ENCODE assay signal across 8 cellular contexts in the genomic region with DNA sequence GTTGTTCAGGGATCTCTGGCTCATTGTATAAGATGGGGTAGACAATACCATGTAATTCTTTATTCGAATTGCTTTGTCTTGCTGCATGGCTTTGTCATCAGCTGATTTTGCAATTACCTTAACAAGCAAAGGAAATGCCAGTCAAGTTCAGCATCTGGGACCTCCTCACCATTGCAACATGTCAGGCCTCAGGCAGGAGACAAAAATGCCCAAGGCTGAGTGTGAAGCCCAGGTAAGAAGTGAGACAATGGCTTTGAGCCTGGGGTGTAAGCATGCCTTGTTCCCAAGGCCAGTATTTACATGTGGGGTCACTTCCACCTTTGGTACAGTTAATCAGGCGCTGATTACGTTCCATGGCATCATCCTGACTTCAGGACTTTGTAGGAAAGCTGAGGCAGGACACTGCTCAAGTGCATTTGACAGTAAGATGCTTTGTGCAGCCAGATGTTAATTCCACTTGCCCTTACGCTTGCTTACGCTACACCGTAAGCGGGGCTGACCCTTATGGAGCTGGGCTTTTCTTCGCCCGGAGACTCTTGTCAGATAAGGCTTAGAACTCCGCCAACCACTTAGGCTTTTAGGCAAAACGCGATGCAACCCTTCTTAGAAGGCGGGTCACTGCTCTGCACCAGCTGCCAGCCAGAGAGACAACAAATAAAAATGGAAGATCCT.
A peak's percentile ranks its signal among the peaks of the same experiment; 100 is the strongest.
DNase-seq lines count a peak whose midpoint lies in the region; ATAC-seq and TF ChIP-seq lines count a peak whose summit lies in the region.

No MANE protein-coding gene starts in this region.

- peaks cover 37% of the 10 kb centered on the region for H3K4me1 Mint-ChIP-seq in activated T-cell treated with anti-CD3 and anti-CD28 coated beads, Interleukin-2, amount 50 U/mL, for 24 hours (ENCODE audit: low read depth)
- peaks cover 35% of the 10 kb centered on the region for H3K4me1 Mint-ChIP-seq in stimulated activated memory B cell treated with anti-CD40 and anti-IgM and Interleukin-4, amounts not matched to agents 10 μg/mL and 1 μg/mL and 100 μg/mL, for 72 hours

- H3K9me3 Mint-ChIP-seq in activated T-cell treated with anti-CD3 and anti-CD28 coated beads, Interleukin-2, amount 50 U/mL, for 24 hours: no peaks in the 10 kb centered on the region
- no peaks in the 10 kb centered on the region for H3K9me3 Mint-ChIP-seq in stimulated activated memory B cell treated with anti-CD40 and anti-IgM and Interleukin-4, amounts not matched to agents 10 μg/mL and 1 μg/mL and 100 μg/mL, for 72 hours

- TF ChIP-seq CTCF in WI38 (IDR thresholded peaks at IDR 0.05; ENCODE audit: low read depth, low read length): no peak

- DNase-seq in activated T-cell treated with anti-CD3 and anti-CD28 coated beads, Interleukin-2, amount 50 U/mL, for 24 hours: no peak
- DNase-seq in activated T-cell treated with anti-CD3 and anti-CD28 coated beads, Interleukin-2, amount 50 U/mL, for 1 hour: no peak
- peak; percentile 11 for DNase-seq in iPS DF 4.7 (ENCODE audit: extremely low read depth, low spot score)
- no peak for DNase-seq in central memory CD4-positive, alpha-beta T cell
- no peak for DNase-seq in hepatic stellate cell (ENCODE audit: low spot score)

- H3K27me3 Mint-ChIP-seq in activated T-cell treated with anti-CD3 and anti-CD28 coated beads, Interleukin-2, amount 50 U/mL, for 24 hours: no peaks in the 10 kb centered on the region
- H3K27me3 Mint-ChIP-seq in stimulated activated memory B cell treated with anti-CD40 and anti-IgM and Interleukin-4, amounts not matched to agents 10 μg/mL and 1 μg/mL and 100 μg/mL, for 72 hours: no peaks in the 10 kb centered on the region

- H3K27ac Mint-ChIP-seq in activated T-cell treated with anti-CD3 and anti-CD28 coated beads, Interleukin-2, amount 50 U/mL, for 24 hours: peak overlapping the region; percentile 90
- H3K27ac Mint-ChIP-seq in stimulated activated memory B cell treated with anti-CD40 and anti-IgM and Interleukin-4, amounts not matched to agents 10 μg/mL and 1 μg/mL and 100 μg/mL, for 72 hours: peak overlapping the region; percentile 100

- no peak for ATAC-seq in stimulated activated memory B cell treated with anti-CD40 and anti-IgM and Interleukin-4, amounts not matched to agents 10 μg/mL and 1 μg/mL and 100 μg/mL, for 72 hours
- ATAC-seq in GM18517 (IDR thresholded peaks at IDR 0.05; ENCODE audit: unreplicated experiment): no peak

- H3K36me3 Mint-ChIP-seq in activated T-cell treated with anti-CD3 and anti-CD28 coated beads, Interleukin-2, amount 50 U/mL, for 24 hours (ENCODE audit: low read depth): peaks cover 27% of the 10 kb centered on the region
- H3K36me3 Mint-ChIP-seq in stimulated activated memory B cell treated with anti-CD40 and anti-IgM and Interleukin-4, amounts not matched to agents 10 μg/mL and 1 μg/mL and 100 μg/mL, for 72 hours: peaks cover 10% of the 10 kb centered on the region

- peak overlapping the region; percentile 77 for H3K4me3 Mint-ChIP-seq in activated T-cell treated with anti-CD3 and anti-CD28 coated beads, Interleukin-2, amount 50 U/mL, for 24 hours
- H3K4me3 Mint-ChIP-seq in stimulated activated memory B cell treated with anti-CD40 and anti-IgM and Interleukin-4, amounts not matched to agents 10 μg/mL and 1 μg/mL and 100 μg/mL, for 72 hours: peak overlapping the region; percentile 100

- H3K4me3 ChIP-seq in WI38 (ENCODE audit: low read depth, low read length): peak overlapping the region; percentile 58
